ENCODE assay signal across 8 cellular contexts in the genomic region with DNA sequence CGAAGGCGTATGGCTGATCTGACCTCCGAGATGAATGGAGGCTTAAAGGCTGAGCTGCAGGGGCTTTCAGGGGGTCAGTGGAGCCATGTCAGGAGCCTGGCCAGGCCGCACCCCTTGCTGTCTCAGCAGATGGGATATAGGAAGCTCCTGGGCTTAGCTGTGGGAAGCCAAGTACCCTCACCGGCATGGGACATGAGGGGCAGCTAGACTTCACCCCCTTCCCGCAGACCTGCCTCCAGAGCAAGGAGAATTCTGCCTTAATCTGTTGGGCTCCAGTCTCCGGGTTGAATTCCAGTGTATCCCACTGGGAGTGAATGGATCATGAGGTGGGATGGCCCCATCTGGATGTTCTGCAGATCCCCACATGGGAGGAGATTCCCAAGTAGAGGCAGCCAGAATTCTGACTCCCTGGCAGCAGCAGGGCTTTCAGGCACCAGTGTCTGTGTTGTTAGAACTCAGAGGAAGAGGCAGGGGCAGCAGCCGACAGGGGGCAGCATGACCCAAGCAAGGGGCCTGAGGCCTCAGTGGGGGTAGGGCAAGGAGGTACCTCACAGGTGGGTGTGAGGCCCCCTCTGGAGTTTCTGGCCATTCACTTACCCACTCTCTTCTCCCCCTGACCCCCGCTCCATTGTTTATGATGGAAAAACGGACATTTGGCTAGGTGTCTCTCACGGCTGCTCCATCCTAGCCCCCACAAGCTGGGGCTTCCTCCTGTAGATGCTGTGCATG. TPM values are rescaled to one million over a fixed set of nuclear protein-coding genes. Genes with fewer than 3 reads are reported as not detected.
DNase-seq lines count a peak whose midpoint lies in the region; ATAC-seq lines count a peak whose summit lies in the region.

No MANE protein-coding gene starts in this region.

- H3K36me3 ChIP-seq in SJCRH30 = peaks cover 3% of the 10 kb centered on the region; the same call in 1 of the 2 replicates

- H3K27ac ChIP-seq in SJCRH30 (no peak overlapping the region), right cardiac atrium (ENCODE audit: low read length) (no peak overlapping the region)

- H3K9me3 ChIP-seq in SJCRH30 (replicated peaks) (no peaks in the 10 kb centered on the region), right cardiac atrium (ENCODE audit: control insufficient read depth, low read length) (no peaks in the 10 kb centered on the region)

- WGBS in right cardiac atrium = 81% methylated on average over 11 of the region's 11 CpGs

- no peaks in the 10 kb centered on the region for H3K4me1 ChIP-seq in SJCRH30
- H3K4me1 ChIP-seq in right cardiac atrium (ENCODE audit: control insufficient read depth, insufficient read depth, low read length) = no peaks in the 10 kb centered on the region

- peak; percentile 72 for DNase-seq in 8988T
- peak; percentile 22 to 47 for DNase-seq in SJCRH30
- DNase-seq in activated gamma-delta T cell treated with anti-CD3 and anti-CD28 coated beads, Interleukin-2, amount 50 U/mL, for 16 hours (ENCODE audit: low read depth) = peak; percentile 64
- peak; percentile 67 to 88 (median 83) for DNase-seq in right cardiac atrium
- peak; percentile 35 to 59 (median 54) for DNase-seq in stimulated activated CD4-positive, alpha-beta T cell treated with anti-CD3 and anti-CD28 coated beads, Interleukin-1b, Interleukin-23, amount 100 ng/mL, for 24 hours (ENCODE audit: low read depth in 4 of 4, low spot score in 1 of 4)
- DNase-seq in NCI-H345 treated with DMSO at 0.1 percent for 48 hours (lab: John Stamatoyannopoulos, UW; ENCODE audit: unreplicated experiment) = no peak

- intact Hi-C loops in right cardiac atrium (cut with DNase I) = no loop called here

- H3K4me3 ChIP-seq in SJCRH30 = no peak overlapping the region
- no peak overlapping the region for H3K4me3 ChIP-seq in right cardiac atrium (ENCODE audit: low read length)

- ATAC-seq in GM19395 (IDR thresholded peaks at IDR 0.05; ENCODE audit: unreplicated experiment) = peak; percentile 50
- peak; percentile 56 for ATAC-seq in right cardiac atrium
- ATAC-seq in GM21619 (IDR thresholded peaks at IDR 0.05; ENCODE audit: unreplicated experiment) = no peak

- H3K27me3 ChIP-seq in SJCRH30 (no peaks in the 10 kb centered on the region), right cardiac atrium (ENCODE audit: control insufficient read depth, insufficient read depth) (no peaks in the 10 kb centered on the region)

RNA-seq across cellular contexts. Expression of gene CAPG, which starts 19.1 kb away (rescaled TPM):
- total RNA-seq in SJCRH30 (2014; rRNA removed; shearing (Covaris generic)) = 0.43 and 1.1 TPM in 2 replicates
- 10 to 100 TPM in 2 of 4 donors, 1 to 10 TPM in 2; 6.8 to 15.6 (median 12.3) TPM for total RNA-seq in right cardiac atrium
- 13.2 TPM for polyA plus RNA-seq in right cardiac atrium

RNA-seq across cellular contexts. Expression of gene SH2D6, which starts 27.4 kb away (rescaled TPM):
- total RNA-seq in SJCRH30 (2014; rRNA removed; shearing (Covaris generic)) = 0.25 and 0.77 TPM in 2 replicates
- total RNA-seq in right cardiac atrium = under 1 TPM in 3 of 4 donors, not detected in 1; 0.34 to 0.75 (median 0.62) TPM
- polyA plus RNA-seq in right cardiac atrium = 0.29 TPM

RNA-seq across cellular contexts. Expression of gene ELMOD3, which starts 36.5 kb away (rescaled TPM):
- total RNA-seq in SJCRH30 (2014; rRNA removed; shearing (Covaris generic)) = 17.2 and 19.3 TPM in 2 replicates
- total RNA-seq in right cardiac atrium = 10 to 100 TPM; 11.5 to 16.1 (median 13.0) TPM
- polyA plus RNA-seq in right cardiac atrium = 10.7 TPM

RNA-seq across cellular contexts. Expression of gene RETSAT, which starts 36.8 kb away (rescaled TPM):
- 9.3 and 11.0 TPM in 2 replicates for total RNA-seq in SJCRH30 (2014; rRNA removed; shearing (Covaris generic))
- total RNA-seq in right cardiac atrium = 10 to 100 TPM; 22.4 to 33.5 (median 27.9) TPM
- polyA plus RNA-seq in right cardiac atrium = 31.9 TPM
